Comparison of ENCODE assay signal across 9 cellular contexts in the genomic region with DNA sequence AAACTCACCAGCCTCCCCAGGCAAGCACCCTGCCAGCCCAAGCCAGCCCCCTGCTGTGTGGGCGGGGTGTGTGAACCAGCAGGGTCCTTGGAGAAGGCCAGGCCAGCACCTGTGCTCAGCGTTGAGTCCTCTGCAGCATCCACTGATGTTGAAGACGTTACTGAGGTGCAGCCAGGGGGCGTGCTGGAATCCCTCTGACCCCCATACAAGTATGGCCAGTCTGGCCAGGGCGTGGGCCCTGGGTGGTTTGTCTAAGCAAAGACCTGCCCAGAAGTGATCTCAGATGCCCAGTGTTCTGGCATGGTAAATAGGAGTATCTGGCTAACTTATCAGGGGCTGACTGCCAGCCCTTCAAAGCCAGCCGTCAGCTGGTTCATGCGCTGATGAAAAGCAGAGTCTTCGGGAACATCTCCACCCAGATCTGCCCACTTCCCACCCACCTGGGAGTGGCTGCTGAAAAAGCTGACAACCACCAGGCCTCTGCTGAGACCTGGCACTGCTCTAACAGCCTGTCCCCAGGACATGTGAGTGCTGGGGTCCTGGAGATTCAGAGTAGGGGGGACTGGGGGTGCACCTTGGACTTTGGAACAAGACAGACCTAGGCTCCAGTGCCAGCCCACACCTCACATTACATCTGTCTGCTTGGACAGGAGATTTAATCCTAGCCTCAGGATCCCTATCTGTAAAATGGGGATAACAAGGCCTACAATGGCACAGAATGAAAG. TPM values are rescaled to one million over a fixed set of nuclear protein-coding genes. Genes with fewer than 3 reads are reported as not detected.
DNase-seq lines count a peak whose midpoint lies in the region; ATAC-seq, FAIRE-seq and TF ChIP-seq lines count a peak whose summit lies in the region.
"Had no signal": no experiment of that assay in that cellular context is flagged by ENCODE, and none has a peak within 500 bp of the region (broad histone marks: within the 10 kb centered on the region; RNA-seq: fewer than 3 reads in every experiment).

No MANE protein-coding gene starts in this region.

- H3K4me2 ChIP-seq in A549 = peak overlapping the region; percentile 98

- peak overlapping the region; percentile 33 for H3K4me3 ChIP-seq in A549
- H3K4me3 ChIP-seq: testis had no signal

- H3K4me1 ChIP-seq in A549 = peaks cover 95% of the 10 kb centered on the region

- peak overlapping the region; percentile 51 for H3K27ac Mint-ChIP-seq in dendritic cell treated with granulocyte-macrophage colony-stimulating factor and Interleukin-4, amounts not matched to agents 40 ng/mL and 50 ng/mL, for 4 days

- TF ChIP-seq POLR2A in A549 (IDR thresholded peaks at IDR 0.05; ENCODE audit: low read length) = no peak

- TF ChIP-seq CTCF in A549 (IDR thresholded peaks at IDR 0.05) = peak; percentile 65

- peaks cover 29% of the 10 kb centered on the region for H3K36me3 Mint-ChIP-seq in dendritic cell treated with granulocyte-macrophage colony-stimulating factor and Interleukin-4, amounts not matched to agents 40 ng/mL and 50 ng/mL, for 4 days (ENCODE audit: low read depth)

- H3K4me3 Mint-ChIP-seq in dendritic cell treated with granulocyte-macrophage colony-stimulating factor and Interleukin-4, amounts not matched to agents 40 ng/mL and 50 ng/mL, for 4 days = no peak overlapping the region

- FAIRE-seq in A549 (lab: Jason Lieb, UNC) = no peak

- H3K9me3 ChIP-seq in A549 = no peaks in the 10 kb centered on the region
- H3K9me3 ChIP-seq: testis had no signal

- peak in 1 of 2 experiments; percentile 89 for DNase-seq in A549 (ENCODE audit: low read depth in 1 of 2, low spot score in 1 of 2)
- peak; percentile 48 for DNase-seq in NCI-H69 (lab: John Stamatoyannopoulos, UW)
- peak; percentile 84 for DNase-seq in mucosa of gallbladder (ENCODE audit: low spot score)
- DNase-seq in EL = no peak
- DNase-seq in NCI-H524 treated with DMSO at 0.1 percent for 48 hours (lab: John Stamatoyannopoulos, UW) = no peak
- no peak for DNase-seq in activated effector memory CD4-positive, alpha-beta T cell treated with Interleukin-2 at 50 U/mL for 16 hours
- DNase-seq: testis had no signal

- peak; percentile 37 to 64 for ATAC-seq in A549
- no peak for ATAC-seq in GM21619 (IDR thresholded peaks at IDR 0.05; ENCODE audit: unreplicated experiment)

- POLR2A ChIA-PET in A549 (lab: Yijun Ruan, JAX) = interaction anchor here (2.8 to 3.1 kb wide), 2 partner anchors 13 to 42 kb away, joined by 12 to 15 read pairs; a partner anchor contains a TSS

- TF ChIP-seq EP300 in A549 (IDR thresholded peaks at IDR 0.05) = no peak

- CTCF ChIA-PET in A549 (lab: Yijun Ruan, JAX) = interaction anchor here (0.8 to 38.0 kb wide), 13 partner anchors 6 to 169 kb away, joined by 3 to 480 read pairs (median 4); a partner anchor contains a TSS

- WGBS in A549 (ENCODE audit: missing lambda C conversion rate) = 6% methylated on average over 7 of the region's 8 CpGs

- intact Hi-C loops in dendritic cell treated with granulocyte-macrophage colony-stimulating factor and Interleukin-4, amounts not matched to agents 40 ng/mL and 50 ng/mL, for 4 days (cut with micrococcal nuclease) = no loop called here

- H3K27ac ChIP-seq in A549 = peak overlapping the region; percentile 98 to 99

- peaks cover 75% of the 10 kb centered on the region for H3K4me1 Mint-ChIP-seq in dendritic cell treated with granulocyte-macrophage colony-stimulating factor and Interleukin-4, amounts not matched to agents 40 ng/mL and 50 ng/mL, for 4 days (ENCODE audit: low read depth)

- H3K27me3 Mint-ChIP-seq in dendritic cell treated with granulocyte-macrophage colony-stimulating factor and Interleukin-4, amounts not matched to agents 40 ng/mL and 50 ng/mL, for 4 days = no peaks in the 10 kb centered on the region

- H3K9me3 Mint-ChIP-seq in dendritic cell treated with granulocyte-macrophage colony-stimulating factor and Interleukin-4, amounts not matched to agents 40 ng/mL and 50 ng/mL, for 4 days = no peaks in the 10 kb centered on the region

- TF ChIP-seq RAD21 in A549 (conservative IDR thresholded peaks at IDR 0.05 in 1 of 2, IDR thresholded peaks at IDR 0.05 in 1 of 2) = peak; percentile 47 to 57

TF ChIP-seq in A549, 52 proteins besides CTCF, POLR2A, EP300 and RAD21:
- TF ChIP-seq ZFP36 (IDR thresholded peaks at IDR 0.05; ENCODE audit: borderline replicate concordance, partially characterized antibody) (no peak), SREBF2 (IDR thresholded peaks at IDR 0.05) (no peak), SMC3 (IDR thresholded peaks at IDR 0.05) (peak; percentile 75), NFE2L2 (conservative IDR thresholded peaks at IDR 0.05; ENCODE audit: low read length) (no peak), GATA3 (IDR thresholded peaks at IDR 0.05; ENCODE audit: borderline replicate concordance) (0 out of 2 replicates have a peak, but pooled peaks have one; percentile 19), JUNB (IDR thresholded peaks at IDR 0.05) (no peak), NR3C1 (IDR thresholded peaks at IDR 0.05) (no peak), KDM1A (IDR thresholded peaks at IDR 0.05; ENCODE audit: low read depth) (peak; percentile 67; the same call in 1 of the 2 replicates), POLR2AphosphoS2 (conservative IDR thresholded peaks at IDR 0.05; ENCODE audit: low read length) (no peak), ZC3H11A (IDR thresholded peaks at IDR 0.05) (no peak), RNF2 (IDR thresholded peaks at IDR 0.05; ENCODE audit: borderline replicate concordance, low read depth) (no peak), FOSB (CRISPR knock-in tag; IDR thresholded peaks at IDR 0.05) (no peak), FOSL2 (IDR thresholded peaks at IDR 0.05) (no peak), FOSL2 (CRISPR knock-in tag; IDR thresholded peaks at IDR 0.05) (no peak), CBX2 (IDR thresholded peaks at IDR 0.05; ENCODE audit: borderline replicate concordance, low read depth) (no peak), KDM5A (IDR thresholded peaks at IDR 0.05) (no peak), HOXA7 (CRISPR knock-in tag; IDR thresholded peaks at IDR 0.05) (no peak), MAZ (IDR thresholded peaks at IDR 0.05; ENCODE audit: borderline replicate concordance, low read depth, low read length) (no peak)
- TF ChIP-seq, protein P1, sequence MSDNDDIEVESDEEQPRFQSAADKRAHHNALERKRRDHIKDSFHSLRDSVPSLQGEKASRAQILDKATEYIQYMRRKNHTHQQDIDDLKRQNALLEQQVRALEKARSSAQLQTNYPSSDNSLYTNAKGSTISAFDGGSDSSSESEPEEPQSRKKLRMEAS (IDR thresholded peaks at IDR 0.05) = 0 out of 2 replicates have a peak, but pooled peaks have one; percentile 37
- TF ChIP-seq, protein P2, sequence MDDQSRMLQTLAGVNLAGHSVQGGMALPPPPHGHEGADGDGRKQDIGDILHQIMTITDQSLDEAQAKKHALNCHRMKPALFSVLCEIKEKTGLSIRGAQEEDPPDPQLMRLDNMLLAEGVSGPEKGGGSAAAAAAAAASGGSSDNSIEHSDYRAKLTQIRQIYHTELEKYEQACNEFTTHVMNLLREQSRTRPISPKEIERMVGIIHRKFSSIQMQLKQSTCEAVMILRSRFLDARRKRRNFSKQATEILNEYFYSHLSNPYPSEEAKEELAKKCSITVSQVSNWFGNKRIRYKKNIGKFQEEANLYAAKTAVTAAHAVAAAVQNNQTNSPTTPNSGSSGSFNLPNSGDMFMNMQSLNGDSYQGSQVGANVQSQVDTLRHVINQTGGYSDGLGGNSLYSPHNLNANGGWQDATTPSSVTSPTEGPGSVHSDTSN (IDR thresholded peaks at IDR 0.05) = no peak
- TF ChIP-seq, protein P3, sequence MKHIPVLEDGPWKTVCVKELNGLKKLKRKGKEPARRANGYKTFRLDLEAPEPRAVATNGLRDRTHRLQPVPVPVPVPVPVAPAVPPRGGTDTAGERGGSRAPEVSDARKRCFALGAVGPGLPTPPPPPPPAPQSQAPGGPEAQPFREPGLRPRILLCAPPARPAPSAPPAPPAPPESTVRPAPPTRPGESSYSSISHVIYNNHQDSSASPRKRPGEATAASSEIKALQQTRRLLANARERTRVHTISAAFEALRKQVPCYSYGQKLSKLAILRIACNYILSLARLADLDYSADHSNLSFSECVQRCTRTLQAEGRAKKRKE (CRISPR knock-in tag; IDR thresholded peaks at IDR 0.05; ENCODE audit: low read depth) = no peak
- TF ChIP-seq, protein P4, sequence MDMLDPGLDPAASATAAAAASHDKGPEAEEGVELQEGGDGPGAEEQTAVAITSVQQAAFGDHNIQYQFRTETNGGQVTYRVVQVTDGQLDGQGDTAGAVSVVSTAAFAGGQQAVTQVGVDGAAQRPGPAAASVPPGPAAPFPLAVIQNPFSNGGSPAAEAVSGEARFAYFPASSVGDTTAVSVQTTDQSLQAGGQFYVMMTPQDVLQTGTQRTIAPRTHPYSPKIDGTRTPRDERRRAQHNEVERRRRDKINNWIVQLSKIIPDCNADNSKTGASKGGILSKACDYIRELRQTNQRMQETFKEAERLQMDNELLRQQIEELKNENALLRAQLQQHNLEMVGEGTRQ (IDR thresholded peaks at IDR 0.05) = no peak
- TF ChIP-seq, protein P5, sequence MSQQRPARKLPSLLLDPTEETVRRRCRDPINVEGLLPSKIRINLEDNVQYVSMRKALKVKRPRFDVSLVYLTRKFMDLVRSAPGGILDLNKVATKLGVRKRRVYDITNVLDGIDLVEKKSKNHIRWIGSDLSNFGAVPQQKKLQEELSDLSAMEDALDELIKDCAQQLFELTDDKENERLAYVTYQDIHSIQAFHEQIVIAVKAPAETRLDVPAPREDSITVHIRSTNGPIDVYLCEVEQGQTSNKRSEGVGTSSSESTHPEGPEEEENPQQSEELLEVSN (IDR thresholded peaks at IDR 0.05; ENCODE audit: borderline replicate concordance, low read depth) = no peak
TF ChIP-seq in A549: peak in this region for 4.

RNA-seq across cellular contexts. Expression of a gene that starts 41.1 kb away (rescaled TPM):
- polyA plus RNA-seq in A549 (2011; rRNA removed) (207 and 208 TPM in 2 replicates), A549 (2017; fragmentation: RNase III; extraction: RNeasy Plus Mini Kit Qiagen cat#74134 plus additional on column Dnase treatment) (245 to 269 TPM (median 252 TPM) in 3 replicates)
- 265 and 286 TPM in 2 replicates for polyA plus RNA-seq in A549 (2012; cell fraction: cytosol; rRNA removed)
- polyA plus RNA-seq in A549 (2012; cell fraction: nucleus; rRNA removed) = 559 and 760 TPM in 2 replicates
- polyA minus RNA-seq in A549 (2011; rRNA and poly(A)+ RNA removed) = 580 and 586 TPM in 2 replicates
- total RNA-seq in mucosa of gallbladder = 460 TPM

Comparison
In these comparisons a context has a peak if more than half of its experiments do, and no peak if none do; other contexts are left out.
1. DNase-seq: peak in NCI-H69 (single experiment) and mucosa of gallbladder (single experiment); none in EL (single experiment), NCI-H524 treated with DMSO at 0.1 percent for 48 hours (single experiment) and activated effector memory CD4-positive, alpha-beta T cell treated with Interleukin-2 at 50 U/mL for 16 hours (single experiment).